In the genomic region with DNA sequence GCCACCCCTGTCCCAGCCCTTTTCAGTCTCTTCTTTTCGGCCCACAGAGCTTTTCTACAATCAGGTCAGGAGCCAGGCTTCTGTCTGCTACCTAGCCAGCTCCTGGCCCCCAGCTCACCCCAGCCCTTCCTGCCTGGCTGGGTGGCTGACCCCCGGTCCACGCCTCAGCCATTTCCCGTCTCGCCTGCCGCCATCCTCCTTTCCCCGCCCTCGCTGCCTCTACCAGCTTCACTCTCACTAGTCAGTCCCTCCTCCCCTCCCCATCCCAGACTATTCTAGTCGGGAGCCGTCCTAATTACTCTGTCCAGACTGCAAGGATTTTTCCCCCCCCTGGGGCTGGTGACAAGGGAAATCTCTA, we compare ENCODE assay signal across 11 cellular contexts. TPM values are rescaled to one million over a fixed set of nuclear protein-coding genes. Genes with fewer than 3 reads are reported as not detected.
DNase-seq lines count a peak whose midpoint lies in the region; ATAC-seq and TF ChIP-seq lines count a peak whose summit lies in the region.
"Had no signal": no experiment of that assay in that cellular context is flagged by ENCODE, and none has a peak within 500 bp of the region (broad histone marks: within the 10 kb centered on the region; RNA-seq: fewer than 3 reads in every experiment).

No MANE protein-coding gene starts in this region.

- BruUV-seq in MCF 10A (replicated peaks; lab: Mats Ljungman, UMichigan), result no TSS peak

- TF ChIP-seq POLR2A in breast epithelium (IDR thresholded peaks at IDR 0.05) (no peak), tibial nerve (IDR thresholded peaks at IDR 0.05) (no peak)

- no peak overlapping the region for H3K27ac ChIP-seq in breast epithelium
- no peak overlapping the region for H3K27ac ChIP-seq in lung (ENCODE audit: low read depth in 1 of 2, low read length in 1 of 2)
- H3K27ac ChIP-seq in tibial nerve, result peak overlapping the region; percentile 65 to 94 (median 84)
- H3K27ac ChIP-seq: thyroid gland had no signal

- peaks cover 21% of the 10 kb centered on the region for H3K36me3 Mint-ChIP-seq in MCF 10A (ENCODE audit: insufficient read depth, unreplicated experiment)
- H3K36me3 Mint-ChIP-seq in chondrocyte (ENCODE audit: low read depth), result peaks cover 14% of the 10 kb centered on the region

- ATAC-seq in lung (ENCODE audit: insufficient read depth, low FRiP score), result no peak

- H3K4me3 ChIP-seq in breast epithelium, result peak overlapping the region; percentile 23 to 62 (median 32)
- peak overlapping the region; percentile 6 for H3K4me3 ChIP-seq in lung
- peak overlapping the region; percentile 30 to 65 (median 46) for H3K4me3 ChIP-seq in tibial nerve

- CTCF ChIA-PET in MCF 10A (lab: Yijun Ruan, JAX), result interaction anchor here (0.7 to 1.7 kb wide), 6 partner anchors 9 to 199 kb away, joined by 3 to 11 read pairs (median 5); no protein-coding TSS in a partner anchor

- no peaks in the 10 kb centered on the region for H3K27me3 Mint-ChIP-seq in MCF 10A (ENCODE audit: insufficient read depth, unreplicated experiment)
- H3K27me3 Mint-ChIP-seq in chondrocyte (ENCODE audit: low read depth), result peaks cover 27% of the 10 kb centered on the region

- H3K4me1 Mint-ChIP-seq in MCF 10A (ENCODE audit: insufficient read depth, unreplicated experiment) (peaks cover 5% of the 10 kb centered on the region), chondrocyte (ENCODE audit: low read depth) (peaks cover 28% of the 10 kb centered on the region)

- no peaks in the 10 kb centered on the region for H3K9me3 ChIP-seq in breast epithelium
- peaks cover 0 to 4% of the 10 kb centered on the region in 2 donors for H3K9me3 ChIP-seq in lung (ENCODE audit: control insufficient read depth in 2 of 2, insufficient read depth in 1 of 2, low read length in 1 of 2)
- H3K9me3 ChIP-seq in tibial nerve, result no peaks in the 10 kb centered on the region
- H3K9me3 ChIP-seq: thyroid gland had no signal

- H3K27me3 ChIP-seq in breast epithelium (peaks cover 11 to 58% of the 10 kb centered on the region in 2 donors), lung (ENCODE audit: control insufficient read depth, insufficient read depth) (no peaks in the 10 kb centered on the region), tibial nerve (peaks cover 0 to 49% of the 10 kb centered on the region in 2 donors)

- TF ChIP-seq CTCF in breast epithelium (IDR thresholded peaks at IDR 0.05) (no peak), MCF 10A (IDR thresholded peaks at IDR 0.05; ENCODE audit: unreplicated experiment) (no peak), chondrocyte (IDR thresholded peaks at IDR 0.05) (no peak), lung (IDR thresholded peaks at IDR 0.05; ENCODE audit: control extremely low read depth, extremely low read depth) (no peak), tibial nerve (IDR thresholded peaks at IDR 0.05) (no peak)

- H3K9me3 Mint-ChIP-seq in MCF 10A (ENCODE audit: unreplicated experiment) (no peaks in the 10 kb centered on the region), chondrocyte (ENCODE audit: low read depth) (no peaks in the 10 kb centered on the region)

- intact Hi-C loops in breast epithelium (cut with DNase I; ENCODE audit: low total_unique reads), result no loop called here
- intact Hi-C loops in MCF 10A (cut with micrococcal nuclease), result no loop called here

- no peak for TF ChIP-seq EP300 in tibial nerve (IDR thresholded peaks at IDR 0.05)

- H3K4me3 Mint-ChIP-seq in MCF 10A (ENCODE audit: unreplicated experiment), result no peak overlapping the region
- H3K4me3 Mint-ChIP-seq in chondrocyte (ENCODE audit: unreplicated experiment), result no peak overlapping the region

- H3K36me3 ChIP-seq in breast epithelium (no peaks in the 10 kb centered on the region), lung (ENCODE audit: control insufficient read depth in 2 of 2, insufficient read depth in 2 of 2, low read length in 2 of 2) (peaks cover 5 to 13% of the 10 kb centered on the region in 2 donors), tibial nerve (peaks cover 0 to 29% (median 0%) of the 10 kb centered on the region in 3 donors)

- WGBS in lung, 2 donors, result 6% methylated on average over 10 of the region's 10 CpGs
- 8% methylated on average over 10 of the region's 10 CpGs for WGBS in tibial nerve, 2 donors

- POLR2A ChIA-PET in MCF 10A (lab: Yijun Ruan, JAX), result interaction anchor here (1.7 to 4.8 kb wide), 3 partner anchors 16 to 36 kb away, joined by 4 to 24 read pairs (median 12); a partner anchor contains a TSS

- DNase-seq in breast epithelium (ENCODE audit: low spot score in 2 of 2) (no peak), MCF 10A (ENCODE audit: unreplicated experiment) (no peak), chondrocyte (ENCODE audit: low spot score) (peak; percentile 25), lung (ENCODE audit: low spot score) (no peak), tibial nerve (ENCODE audit: low spot score in 2 of 2) (no peak), UCSD-AML1 (lab: John Stamatoyannopoulos, UW; ENCODE audit: unreplicated experiment) (no peak), mesenteric fat pad (ENCODE audit: low spot score) (no peak)
- no peak for DNase-seq in activated naive CD4-positive, alpha-beta T cell treated with Interleukin-2 at 50 U/mL for 16 hours
- DNase-seq: HCEC 1CT, left colon had no signal

- H3K27ac Mint-ChIP-seq in MCF 10A (ENCODE audit: low read depth, unreplicated experiment) (no peak overlapping the region), chondrocyte (ENCODE audit: unreplicated experiment) (no peak overlapping the region)

- H3K4me1 ChIP-seq in breast epithelium (peaks cover 18 to 28% of the 10 kb centered on the region in 2 donors), lung (ENCODE audit: control insufficient read depth in 2 of 2, insufficient read depth in 2 of 2, low read length in 2 of 2) (peaks cover 0 to 34% of the 10 kb centered on the region in 2 donors), tibial nerve (peaks cover 0 to 80% (median 50%) of the 10 kb centered on the region in 4 donors)

RNA-seq across cellular contexts. Expression of a gene that starts 0.9 kb away (rescaled TPM):
- total RNA-seq in breast epithelium (1 to 10 TPM in 2 of 3 donors, under 1 TPM in 1; 0.29 to 1.6 (median 1.4) TPM), MCF 10A (2022) (not detected in 2 replicates), chondrocyte (0.07 TPM in 1 of 3 replicates, not detected in the others), lung (1 to 10 TPM; 1.3 to 2.6 TPM), tibial nerve (10 to 100 TPM; 55.5 to 94.7 (median 60.1) TPM), mesenteric fat pad (1.5 TPM)
- under 1 TPM; 0.16 to 0.64 TPM for polyA plus RNA-seq in lung

RNA-seq across cellular contexts. Expression of a gene that starts 16.9 kb away (rescaled TPM):
- total RNA-seq in breast epithelium (10 to 100 TPM; 37.6 to 73.0 (median 58.3) TPM), MCF 10A (2022) (27.8 and 35.7 TPM in 2 replicates), chondrocyte (37.0 to 47.3 TPM (median 46.9 TPM) in 3 replicates), lung (10 to 100 TPM; 38.5 to 70.1 TPM), tibial nerve (10 to 100 TPM; 50.3 to 97.5 (median 73.0) TPM), mesenteric fat pad (46.1 TPM)
- polyA plus RNA-seq in lung, result 10 to 100 TPM; 34.8 to 39.0 TPM

RNA-seq across cellular contexts. Expression of a gene that starts 23.9 kb away (rescaled TPM):
- total RNA-seq in breast epithelium, result 1 to 10 TPM in 1 of 3 donors, under 1 TPM in 1, not detected in 1; 0.59 to 1.3 TPM
- 0.35 and 0.93 TPM in 2 replicates for total RNA-seq in MCF 10A (2022)
- 0.64 to 0.95 TPM in 2 of 3 replicates, not detected in the other for total RNA-seq in chondrocyte
- total RNA-seq in lung, result 1 to 10 TPM in 1 of 2 donors, under 1 TPM in 1; 0.51 to 2.4 TPM
- polyA plus RNA-seq in lung, result 1 to 10 TPM; 1.8 to 2.6 TPM
- total RNA-seq in tibial nerve, result 1 to 10 TPM in 2 of 4 donors, not detected in 2; 1.1 to 4.3 TPM
- 0.42 TPM for total RNA-seq in mesenteric fat pad
- total RNA-seq: left colon had no signal

RNA-seq across cellular contexts. Expression of a gene that starts 33.1 kb away (rescaled TPM):
- total RNA-seq in breast epithelium (10 to 100 TPM; 35.4 to 51.4 (median 45.9) TPM), MCF 10A (2022) (76.9 and 92.5 TPM in 2 replicates), chondrocyte (65.4 to 73.8 TPM (median 70.7 TPM) in 3 replicates), lung (100 to 1,000 TPM in 1 of 2 donors, 10 to 100 TPM in 1; 58.7 to 115 TPM), tibial nerve (100 to 1,000 TPM in 1 of 4 donors, 10 to 100 TPM in 3; 53.5 to 102 (median 76.9) TPM), mesenteric fat pad (79.7 TPM)
- 10 to 100 TPM; 27.6 to 39.7 TPM for polyA plus RNA-seq in lung

RNA-seq across cellular contexts. Expression of a gene that starts 37.5 kb away (rescaled TPM):
- total RNA-seq in breast epithelium, result 100 to 1,000 TPM; 329 to 646 (median 567) TPM
- 282 and 369 TPM in 2 replicates for total RNA-seq in MCF 10A (2022)
- total RNA-seq in chondrocyte, result 544 to 857 TPM (median 551 TPM) in 3 replicates
- 100 to 1,000 TPM; 261 to 900 TPM for total RNA-seq in lung
- 1,000 to 10,000 TPM in 1 of 2 donors, 100 to 1,000 TPM in 1; 415 to 1,091 TPM for polyA plus RNA-seq in lung
- 100 to 1,000 TPM; 516 to 967 (median 709) TPM for total RNA-seq in tibial nerve
- total RNA-seq in mesenteric fat pad, result 737 TPM

Comparison
In these comparisons a context has a peak if more than half of its experiments do, and no peak if none do; other contexts are left out.
1. H3K27ac ChIP-seq: peak in tibial nerve (4 of 4); none in breast epithelium (0 of 2) and lung (0 of 2).
2. RNA of a gene that starts 0.9 kb away (total RNA-seq): 55.5 to 94.7 TPM in tibial nerve; 1.3 to 2.6 TPM in lung, 1.5 TPM in mesenteric fat pad (single experiment), 0.29 to 1.6 TPM in breast epithelium, not detected in MCF 10A and 0.07 TPM in chondrocyte; every median in the first group is over 10 times any median in the second.
3. Peak in every context shown above with its lines, with median percentiles within 50 percentile points of each other: H3K4me3 ChIP-seq.